Comparison of ENCODE assay signal across 28 cellular contexts in the genomic region with DNA sequence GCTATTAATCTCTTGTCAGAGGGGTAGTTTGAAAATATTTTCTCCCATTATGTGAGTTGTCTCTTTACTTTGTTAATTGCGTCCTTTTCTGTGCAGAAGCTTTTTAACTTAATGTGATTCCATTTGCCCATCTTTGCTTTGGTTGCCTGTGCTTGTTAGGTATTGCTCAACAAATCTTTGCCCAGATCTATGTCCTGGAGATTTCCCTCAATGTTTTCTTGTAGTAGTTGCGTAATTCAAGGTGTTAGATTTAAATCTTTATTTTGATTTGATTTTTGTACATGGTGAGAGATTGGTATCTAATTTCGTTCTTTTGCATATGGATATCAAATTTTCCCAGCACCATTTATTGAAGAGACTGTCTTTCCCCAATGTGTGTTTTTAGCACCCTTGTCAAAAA.
"Had no signal": no experiment of that assay in that cellular context is flagged by ENCODE, and none has a peak within 500 bp of the region (broad histone marks: within the 10 kb centered on the region; RNA-seq: fewer than 3 reads in every experiment).

No MANE protein-coding gene starts in this region.

- ATAC-seq: effector memory CD8-positive, alpha-beta T cell; esophagus mucosa; foreskin keratinocyte; gastrocnemius medialis; gastroesophageal sphincter; heart left ventricle; heart right ventricle had no signal

- H3K9me3 ChIP-seq: colonic mucosa had no signal

- H3K4me1 ChIP-seq: colonic mucosa, esophagus muscularis mucosa, esophagus squamous epithelium, foreskin keratinocyte, gastrocnemius medialis, gastroesophageal sphincter, heart left ventricle, heart right ventricle had no signal

- FAIRE-seq: colon, endometrium, endothelial cell of umbilical vein, frontal cortex had no signal

- H3K4me3 ChIP-seq: colonic mucosa, coronary artery, dorsolateral prefrontal cortex, esophagus muscularis mucosa, esophagus squamous epithelium, gastrocnemius medialis, gastroesophageal sphincter, heart left ventricle, heart right ventricle had no signal

- H3K27ac ChIP-seq: colonic mucosa, coronary artery, dorsolateral prefrontal cortex, epithelial cell of prostate, esophagus muscularis mucosa, esophagus squamous epithelium, foreskin keratinocyte, gastrocnemius medialis, gastroesophageal sphincter, heart left ventricle, heart right ventricle had no signal

- H3K36me3 ChIP-seq: colonic mucosa, esophagus muscularis mucosa, esophagus squamous epithelium, gastrocnemius medialis, gastroesophageal sphincter, heart left ventricle, heart right ventricle had no signal

- DNase-seq: colonic mucosa; cortex of kidney; dermis blood vessel endothelial cell; dorsolateral prefrontal cortex; effector CD4-positive, alpha-beta T cell; effector CD8-positive, alpha-beta T cell; effector memory CD4-positive, alpha-beta T cell; effector memory CD8-positive, alpha-beta T cell; endodermal cell; erythroblast; esophagus squamous epithelium; foreskin fibroblast; foreskin keratinocyte; foreskin melanocyte; gastrocnemius medialis; glutamatergic neuron; head of caudate nucleus; heart left ventricle; heart right ventricle had no signal

- H3K27me3 ChIP-seq: colonic mucosa, dorsolateral prefrontal cortex, esophagus muscularis mucosa, esophagus squamous epithelium, foreskin keratinocyte, gastrocnemius medialis, gastroesophageal sphincter, heart left ventricle, heart right ventricle had no signal
